Comparison of ENCODE assay signal across 17 cellular contexts in genomic region chr1:71232166-71232763, GRCh38.
DNase-seq lines count a peak whose midpoint lies in the region; ATAC-seq, FAIRE-seq and TF ChIP-seq lines count a peak whose summit lies in the region.
"Had no signal": no experiment of that assay in that cellular context is flagged by ENCODE, and none has a peak within 500 bp of the region (broad histone marks: within the 10 kb centered on the region; RNA-seq: fewer than 3 reads in every experiment).

No MANE protein-coding gene starts in this region.

- no peak overlapping the region; the same call in 1 of the 2 replicates for H3K18ac ChIP-seq in H1 (ENCODE audit: extremely low read depth, low read length)

- TF ChIP-seq CTCF in H1 (IDR thresholded peaks at IDR 0.05; ENCODE audit: control extremely low read depth in 1 of 3, insufficient read depth in 1 of 3, low read depth in 1 of 3, low read length in 3 of 3) = no peak

- H2AK5ac ChIP-seq in H1 (ENCODE audit: low read depth, low read length) = no peak overlapping the region

- peaks cover 0 to 2% of the 10 kb centered on the region in 2 experiments for H4K20me1 ChIP-seq in H1 (replicated peaks in 1 of 2; ENCODE audit: control insufficient read depth in 1 of 2, insufficient read depth in 2 of 2, low read length in 2 of 2)

- H3K23me2 ChIP-seq in H1 (ENCODE audit: low read depth, low read length) = no peaks in the 10 kb centered on the region

- DNase-seq in right cardiac atrium (peak; percentile 15 to 54 (median 31)), left ventricle myocardium superior (no peak), H1 (ENCODE audit: low read depth in 1 of 2, low spot score in 2 of 2) (no peak), myocyte (ENCODE audit: low read depth) (peak; percentile 45), OCI-M1 (lab: John Stamatoyannopoulos, UW) (no peak), HCEC 1CT (no peak)
- DNase-seq: DMS53, EL, GF-D8, NCI-H1694, NCI-H2081 treated with DMSO at 0.1 percent for 48 hours, NCI-H524 treated with DMSO at 0.1 percent for 48 hours, NCI-H82, Right ventricle myocardium superior had no signal

- CTCF ChIA-PET in H1 (lab: Charles Lee; ENCODE audit: partially characterized antibody) = interaction anchor here (1.5 to 2.0 kb wide), 3 partner anchors 12 to 125 kb away, joined by 3 to 6 read pairs (median 5); no protein-coding TSS in a partner anchor

- WGBS in right cardiac atrium = 64% methylated on average over 12 of the region's 12 CpGs
- 89% methylated on average over 12 of the region's 12 CpGs; no CpG with 5 or more reads in 1 of the 2 experiments for WGBS in H1 (ENCODE audit: extremely low coverage in 1 of 2, insufficient coverage in 1 of 2, insufficient read length in 1 of 2, insufficient replicate concordance in 2 of 2, low coverage in 1 of 2, low lambda C conversion rate in 2 of 2, missing lambda C conversion rate in 1 of 2), 2 experiments

- H3K27ac ChIP-seq in right cardiac atrium (ENCODE audit: low read length) (no peak overlapping the region), H1 (ENCODE audit: low read depth, low read length) (no peak overlapping the region)

- no peak overlapping the region for H2BK120ac ChIP-seq in H1 (replicated peaks; ENCODE audit: low read depth, low read length)

- no peak for FAIRE-seq in H1 (lab: Jason Lieb, UNC)
- FAIRE-seq: A204.1, D721Med had no signal

- H3K4me1 ChIP-seq in right cardiac atrium (ENCODE audit: control insufficient read depth, insufficient read depth, low read length) = no peaks in the 10 kb centered on the region
- H3K4me1 ChIP-seq in H1 (replicated peaks in 1 of 4; ENCODE audit: control insufficient read depth in 3 of 4, insufficient read depth in 4 of 4, low read length in 3 of 4) = peaks cover 0 to 8% (median 7%) of the 10 kb centered on the region in 4 experiments; a peak in 4 of 7 replicates

- TF ChIP-seq RAD21 in H1 (IDR thresholded peaks at IDR 0.05 in 1 of 2, conservative IDR thresholded peaks at IDR 0.05 in 1 of 2; ENCODE audit: low read depth in 2 of 2, low read length in 2 of 2) = no peak

- no peak for ATAC-seq in right cardiac atrium
- no peak for ATAC-seq in left ventricle myocardium superior
- no peak for ATAC-seq in HG03354 (IDR thresholded peaks at IDR 0.05; ENCODE audit: poor library complexity, severe bottlenecking, unreplicated experiment)

- 0 out of 2 replicates have a peak overlapping the region, but pooled peaks have one; percentile 54 for H2AFZ ChIP-seq in H1 (ENCODE audit: low read length)

- no peak for TF ChIP-seq EP300 in H1 (IDR thresholded peaks at IDR 0.05; ENCODE audit: borderline replicate concordance in 1 of 2, low read depth in 2 of 2, low read length in 2 of 2)

- no peak overlapping the region for H2BK15ac ChIP-seq in H1 (ENCODE audit: low read length)

- POLR2A ChIA-PET in H1 (lab: Charles Lee; ENCODE audit: partially characterized antibody) = no interaction called here

- H3K14ac ChIP-seq in H1 (ENCODE audit: insufficient read length) = no peak overlapping the region

- no peaks in the 10 kb centered on the region for H3K36me3 ChIP-seq in H1 (ENCODE audit: control insufficient read depth in 2 of 4, insufficient read depth in 4 of 4, low read length in 3 of 4)

- H2BK5ac ChIP-seq in H1 (ENCODE audit: low read depth, low read length) = no peak overlapping the region

- H4K5ac ChIP-seq in H1 (ENCODE audit: insufficient read length, low read depth, low read length) = no peak overlapping the region

- intact Hi-C loops in right cardiac atrium (cut with DNase I) (no loop called here), left ventricle myocardium superior (cut with micrococcal nuclease) (no loop called here)

- H2BK20ac ChIP-seq in H1 (ENCODE audit: low read length) = no peak overlapping the region

- H4K8ac ChIP-seq in H1 (ENCODE audit: extremely low read depth, insufficient read depth, low read length) = no peak overlapping the region

- H3K9me3 ChIP-seq in right cardiac atrium (ENCODE audit: control insufficient read depth, low read length) = no peaks in the 10 kb centered on the region
- no peaks in the 10 kb centered on the region for H3K9me3 ChIP-seq in H1 (ENCODE audit: insufficient read depth in 2 of 2, low read depth in 1 of 2, low read length in 1 of 2)

- no peaks in the 10 kb centered on the region for H3K27me3 ChIP-seq in right cardiac atrium (ENCODE audit: control insufficient read depth, insufficient read depth)
- no peaks in the 10 kb centered on the region for H3K27me3 ChIP-seq in H1 (replicated peaks in 1 of 4; ENCODE audit: control insufficient read depth in 3 of 4, extremely low read depth in 1 of 4, insufficient read depth in 3 of 4, low read length in 3 of 4)

- no peak overlapping the region for H3K4me2 ChIP-seq in H1 (ENCODE audit: insufficient read depth in 1 of 2, low read depth in 2 of 2, low read length in 2 of 2)

- H3K9ac ChIP-seq in H1 (replicated peaks in 1 of 4; ENCODE audit: extremely low read depth in 1 of 4, low read depth in 3 of 4, low read length in 3 of 4) = no peak overlapping the region

- no peaks in the 10 kb centered on the region for H3K79me2 ChIP-seq in H1 (ENCODE audit: control insufficient read depth in 1 of 2, insufficient read depth in 2 of 2, low read length in 2 of 2)

- no peak overlapping the region for H3K56ac ChIP-seq in H1 (replicated peaks; ENCODE audit: insufficient read length, low read depth, low read length)

- H3K4me3 ChIP-seq in right cardiac atrium (ENCODE audit: low read length) (no peak overlapping the region), H1 (ENCODE audit: extremely low read depth in 1 of 4, insufficient read depth in 2 of 4, low read depth in 3 of 4, low read length in 4 of 4) (no peak overlapping the region)

- no peak overlapping the region for H3K4ac ChIP-seq in H1 (replicated peaks; ENCODE audit: insufficient read length, low read depth, low read length)

- no peak overlapping the region for H4K91ac ChIP-seq in H1 (replicated peaks; ENCODE audit: insufficient read length, low read length)

- no peak for TF ChIP-seq POLR2A in H1 (IDR thresholded peaks at IDR 0.05; ENCODE audit: control extremely low read depth in 1 of 2, low read depth in 2 of 2, low read length in 2 of 2)

- H3K79me1 ChIP-seq in H1 (ENCODE audit: low read depth, low read length) = no peaks in the 10 kb centered on the region

- no peak overlapping the region for H2BK12ac ChIP-seq in H1 (ENCODE audit: low read depth, low read length)

- no peak overlapping the region for H3K23ac ChIP-seq in H1 (ENCODE audit: insufficient read length)

TF ChIP-seq in H1, 55 proteins besides CTCF, POLR2A, EP300 and RAD21 (continues in another document):
- TF ChIP-seq TAF1 (IDR thresholded peaks at IDR 0.05; ENCODE audit: low read depth, low read length) = no peak
- no peak for TF ChIP-seq CBX8 (IDR thresholded peaks at IDR 0.05; ENCODE audit: borderline replicate concordance, low read depth, low read length)
- no peak for TF ChIP-seq SP4 (IDR thresholded peaks at IDR 0.05; ENCODE audit: low read length)
- no peak for TF ChIP-seq SUZ12 (IDR thresholded peaks at IDR 0.05; ENCODE audit: low read length)
- TF ChIP-seq RBBP5 (IDR thresholded peaks at IDR 0.05; ENCODE audit: borderline replicate concordance, low read depth, low read length) = no peak
- no peak for TF ChIP-seq TEAD4 (IDR thresholded peaks at IDR 0.05; ENCODE audit: low read depth, low read length)
- TF ChIP-seq MAX (IDR thresholded peaks at IDR 0.05) = no peak
- no peak for TF ChIP-seq SIRT6 (IDR thresholded peaks at IDR 0.05; ENCODE audit: low read length)
- no peak for TF ChIP-seq SRF (IDR thresholded peaks at IDR 0.05; ENCODE audit: low read depth, low read length)
- TF ChIP-seq E2F6 (IDR thresholded peaks at IDR 0.05) = no peak
- TF ChIP-seq NANOG (IDR thresholded peaks at IDR 0.05; ENCODE audit: insufficient read depth, low read depth, low read length, poor library complexity, severe bottlenecking) = no peak
- TF ChIP-seq SP2 (IDR thresholded peaks at IDR 0.05; ENCODE audit: low read length) = no peak
- TF ChIP-seq TBP (IDR thresholded peaks at IDR 0.05; ENCODE audit: low read depth, low read length) = no peak
- TF ChIP-seq HDAC2 (IDR thresholded peaks at IDR 0.05; ENCODE audit: borderline replicate concordance in 1 of 2, low read depth in 2 of 2, low read length in 2 of 2) = no peak
- no peak for TF ChIP-seq RXRA (IDR thresholded peaks at IDR 0.05; ENCODE audit: insufficient read depth, low read depth, low read length)

Comparison
In these comparisons a context has a peak if more than half of its experiments do, and no peak if none do; other contexts are left out.
1. DNase-seq: peak in right cardiac atrium (3 of 3) and myocyte (single experiment); none in left ventricle myocardium superior (single experiment), H1 (0 of 2), OCI-M1 (single experiment) and HCEC 1CT (single experiment).